17 cellular contexts compared by ENCODE assay signal in genomic region chr14:47300801-47301200, GRCh38.
"Had no signal": no experiment of that assay in that cellular context is flagged by ENCODE, and none has a peak within 500 bp of the region (broad histone marks: within the 10 kb centered on the region; RNA-seq: fewer than 3 reads in every experiment).

No MANE protein-coding gene starts in this region.

- H3K36me3 Mint-ChIP-seq: activated naive CD4-positive, alpha-beta T cell treated with anti-CD3 and anti-CD28 coated beads, Interleukin-2, amount 50 U/mL, for 72 hours; stimulated activated memory B cell treated with anti-CD40 and anti-IgM and Interleukin-4, amounts not matched to agents 10 μg/mL and 1 μg/mL and 100 μg/mL, for 72 hours; WTC11 had no signal

- H3K4me3 Mint-ChIP-seq: activated CD8-positive, alpha-beta T cell treated with anti-CD3 and anti-CD28 coated beads, Interleukin-2, amount 10 ng/mL, durations not matched to agents 7 days and 5 days; stimulated activated memory B cell treated with anti-CD40 and anti-IgM and Interleukin-4, amounts not matched to agents 10 μg/mL and 1 μg/mL and 100 μg/mL, for 72 hours; T-helper 1 cell treated with Interleukin-12 subunit alpha and Interleukin-12 subunit beta and Interleukin-4 antibody, amounts not matched to agents 30 μg/mL and 1 μg/mL, for 36 hours; WTC11 had no signal

- H3K9me3 Mint-ChIP-seq: stimulated activated memory B cell treated with anti-CD40 and anti-IgM and Interleukin-4, amounts not matched to agents 10 μg/mL and 1 μg/mL and 100 μg/mL, for 72 hours; T-helper 1 cell treated with Interleukin-12 subunit alpha and Interleukin-12 subunit beta and Interleukin-4 antibody, amounts not matched to agents 30 μg/mL and 1 μg/mL, for 36 hours had no signal

- DNase-seq: activated CD4-positive, alpha-beta T cell treated with anti-CD3 and anti-CD28 coated beads for 48 hours; activated CD8-positive, alpha-beta memory T cell treated with anti-CD3 and anti-CD28 coated beads, Interleukin-2, amount 50 U/mL, for 4 hours; activated CD8-positive, alpha-beta T cell treated with anti-CD3 and anti-CD28 coated beads, Interleukin-2, amount 10 ng/mL, durations not matched to agents 7 days and 5 days; activated effector memory CD4-positive, alpha-beta T cell treated with anti-CD3 and anti-CD28 coated beads, Interleukin-2, amount 50 U/mL, for 16 hours; activated T-cell treated with anti-CD3 and anti-CD28 coated beads, Interleukin-2, amount 50 U/mL, for 48 hours; amniotic stem cell; cerebellar nuclear complex; dermis blood vessel endothelial cell; hippocampal formation; psoas muscle; sigmoid colon; stimulated activated CD4-positive, alpha-beta T cell treated with anti-CD3 and anti-CD28 coated beads, Interleukin-1b, Interleukin-23, amount 100 ng/mL, for 48 hours; tibial artery had no signal

- H3K27me3 Mint-ChIP-seq: stimulated activated memory B cell treated with anti-CD40 and anti-IgM and Interleukin-4, amounts not matched to agents 10 μg/mL and 1 μg/mL and 100 μg/mL, for 72 hours had no signal

- H3K4me1 Mint-ChIP-seq: stimulated activated memory B cell treated with anti-CD40 and anti-IgM and Interleukin-4, amounts not matched to agents 10 μg/mL and 1 μg/mL and 100 μg/mL, for 72 hours had no signal

- H3K27ac Mint-ChIP-seq: activated CD8-positive, alpha-beta T cell treated with anti-CD3 and anti-CD28 coated beads, Interleukin-2, amount 10 ng/mL, durations not matched to agents 7 days and 5 days; activated naive CD4-positive, alpha-beta T cell treated with anti-CD3 and anti-CD28 coated beads, Interleukin-2, amount 50 U/mL, for 72 hours; stimulated activated memory B cell treated with anti-CD40 and anti-IgM and Interleukin-4, amounts not matched to agents 10 μg/mL and 1 μg/mL and 100 μg/mL, for 72 hours; T-helper 1 cell treated with Interleukin-12 subunit alpha and Interleukin-12 subunit beta and Interleukin-4 antibody, amounts not matched to agents 30 μg/mL and 1 μg/mL, for 36 hours; WTC11 had no signal

- ATAC-seq: activated CD8-positive, alpha-beta T cell treated with anti-CD3 and anti-CD28 coated beads, Interleukin-2, amount 10 ng/mL, durations not matched to agents 7 days and 5 days; activated naive CD4-positive, alpha-beta T cell treated with anti-CD3 and anti-CD28 coated beads, Interleukin-2, amount 50 U/mL, for 72 hours; psoas muscle; stimulated activated memory B cell treated with anti-CD40 and anti-IgM and Interleukin-4, amounts not matched to agents 10 μg/mL and 1 μg/mL and 100 μg/mL, for 72 hours; WTC11 had no signal
